ENCODE assay signal across 8 cellular contexts in the genomic region with DNA sequence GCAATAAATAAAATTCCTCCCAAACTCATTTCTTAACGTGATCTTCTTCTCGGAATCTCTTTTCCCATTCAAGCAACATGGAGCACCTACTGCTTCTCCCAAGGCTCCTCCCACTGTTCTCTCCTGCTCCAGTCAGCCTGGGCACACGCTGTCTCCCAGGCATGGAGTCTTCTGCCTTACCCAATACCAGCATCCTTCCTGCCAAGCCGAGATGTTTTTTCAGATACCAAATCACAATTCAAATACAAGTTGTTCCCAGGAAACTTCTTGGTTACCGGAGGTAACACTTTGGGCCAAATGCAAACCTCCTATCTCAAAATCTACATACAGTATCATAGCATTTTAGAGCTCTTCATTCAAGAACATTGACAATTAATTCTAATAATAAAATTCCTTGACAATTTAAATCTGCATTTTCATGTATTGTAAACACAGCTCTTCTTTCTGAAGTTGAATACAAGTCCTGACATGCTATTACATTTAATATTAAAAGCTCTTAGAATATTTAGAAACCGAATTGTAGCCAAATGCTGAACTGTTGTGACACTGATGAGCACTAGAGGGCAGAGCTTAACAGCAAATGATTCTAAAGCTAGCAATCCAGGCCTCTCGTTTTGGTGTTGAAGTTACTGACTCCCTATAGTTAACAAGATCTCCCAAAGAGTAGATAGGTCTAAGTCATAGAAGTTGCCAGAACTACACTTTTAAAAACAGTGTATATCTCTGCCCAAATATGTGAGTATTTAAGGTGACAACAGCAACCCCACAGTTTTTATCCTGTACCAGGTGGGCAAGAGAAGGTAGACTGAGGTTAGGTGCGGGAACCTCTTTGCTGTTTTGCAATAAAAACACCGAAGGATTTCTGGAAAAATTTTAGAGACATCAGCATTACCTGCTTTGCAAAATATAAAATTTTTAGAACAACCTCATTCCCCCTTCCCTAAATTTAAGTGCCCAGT. TPM values are rescaled to one million over a fixed set of nuclear protein-coding genes. Genes with fewer than 3 reads are reported as not detected.
DNase-seq lines count a peak whose midpoint lies in the region; ATAC-seq and TF ChIP-seq lines count a peak whose summit lies in the region.

No MANE protein-coding gene starts in this region.

- H3K4me1 Mint-ChIP-seq in neural crest cell, result peaks cover 79% of the 10 kb centered on the region

- no peak overlapping the region for H3K27ac Mint-ChIP-seq in neural crest cell (ENCODE audit: unreplicated experiment)

- H3K4me3 Mint-ChIP-seq in neural crest cell, result peak overlapping the region; percentile 17

- H3K9me3 Mint-ChIP-seq in neural crest cell, result no peaks in the 10 kb centered on the region

- no peaks in the 10 kb centered on the region for H3K27me3 Mint-ChIP-seq in neural crest cell (ENCODE audit: low read depth)

- ATAC-seq in HG03354 (IDR thresholded peaks at IDR 0.05; ENCODE audit: poor library complexity, severe bottlenecking, unreplicated experiment) (peak; percentile 81), GM21737 (IDR thresholded peaks at IDR 0.05; ENCODE audit: unreplicated experiment) (no peak)

- TF ChIP-seq CTCF in fibroblast of mammary gland (conservative IDR thresholded peaks at IDR 0.05; ENCODE audit: control insufficient read depth, insufficient read depth, low read depth, low read length) (peak; percentile 83), neural crest cell (conservative IDR thresholded peaks at IDR 0.05) (peak; percentile 93)

- peak; percentile 34 for DNase-seq in activated naive CD4-positive, alpha-beta T cell treated with Interleukin-2 at 50 U/mL for 16 hours
- DNase-seq in activated naive CD4-positive, alpha-beta T cell (lab: John Stamatoyannopoulos, UW), result no peak
- DNase-seq in NCI-H524 (lab: John Stamatoyannopoulos, UW) (peak; percentile 21 to 73), fibroblast of mammary gland (ENCODE audit: low read depth) (peak; percentile 88), neural crest cell (ENCODE audit: low read depth, low spot score) (no peak)
- peak; percentile 17 to 29 for DNase-seq in activated CD4-positive, alpha-beta T cell treated with anti-CD3 and anti-CD28 coated beads, Interleukin-2, amount 50 U/mL, for 4 hours

- H3K36me3 Mint-ChIP-seq in neural crest cell (ENCODE audit: low read depth), result peaks cover 3% of the 10 kb centered on the region

- no peak overlapping the region for H3K4me3 ChIP-seq in fibroblast of mammary gland (ENCODE audit: control insufficient read depth, low read depth, low read length)

RNA-seq across cellular contexts. Expression of gene BCAR3, which starts 52.3 kb away (rescaled TPM):
- 38.5 and 41.6 TPM in 2 replicates for total RNA-seq in neural crest cell

Comparison
In these comparisons a context has a peak if more than half of its experiments do, and no peak if none do; other contexts are left out.
1. DNase-seq: peak in activated naive CD4-positive, alpha-beta T cell treated with Interleukin-2 at 50 U/mL for 16 hours (single experiment), NCI-H524 (2 of 2), activated CD4-positive, alpha-beta T cell treated with anti-CD3 and anti-CD28 coated beads, Interleukin-2, amount 50 U/mL, for 4 hours (2 of 2) and fibroblast of mammary gland (single experiment); none in activated naive CD4-positive, alpha-beta T cell (0 of 4) and neural crest cell (single experiment).